ENCODE assay signal across 22 cellular contexts in the genomic region with DNA sequence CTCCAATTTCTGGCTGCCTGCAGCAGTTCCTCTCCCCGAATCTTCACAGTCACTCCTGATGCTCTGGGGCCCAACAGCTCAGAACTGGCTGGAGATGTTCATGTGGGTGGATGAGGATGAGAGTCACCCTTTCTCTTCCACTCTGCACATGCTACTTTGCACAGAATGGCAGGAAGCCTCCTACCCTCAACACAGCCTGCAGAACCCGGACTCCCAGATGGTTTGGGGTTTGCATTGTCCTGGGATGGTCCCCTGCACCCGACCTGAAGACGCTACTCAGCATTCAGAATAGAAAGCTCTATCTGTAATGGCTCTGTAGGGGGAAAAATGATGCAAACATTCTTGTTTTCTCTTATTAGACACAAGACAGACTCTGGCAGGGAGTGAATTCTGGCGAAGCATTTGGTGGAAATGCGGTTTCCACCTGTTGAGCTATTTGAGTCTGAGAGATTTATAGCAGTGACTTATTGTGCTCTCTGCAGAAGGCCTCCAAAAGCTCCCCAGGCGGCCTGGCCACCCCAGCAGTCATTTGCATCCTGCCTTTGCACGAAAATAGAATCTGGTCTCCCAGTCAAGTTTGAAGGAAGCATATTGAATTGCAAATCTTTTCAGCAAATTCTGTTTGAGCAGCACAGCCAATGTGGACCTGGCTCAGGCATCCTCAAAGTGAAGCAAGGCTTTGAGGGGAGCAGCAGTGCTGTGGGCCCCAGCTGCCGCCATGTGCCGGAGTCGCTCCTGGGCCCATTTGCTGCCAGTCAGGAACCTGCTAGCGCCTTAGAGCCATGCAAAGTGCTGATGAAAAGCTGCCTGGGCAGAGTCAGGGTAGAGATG.
DNase-seq lines count a peak whose midpoint lies in the region; ATAC-seq, FAIRE-seq and TF ChIP-seq lines count a peak whose summit lies in the region.
"Had no signal": no experiment of that assay in that cellular context is flagged by ENCODE, and none has a peak within 500 bp of the region (broad histone marks: within the 10 kb centered on the region; RNA-seq: fewer than 3 reads in every experiment).

No MANE protein-coding gene starts in this region.

- ATAC-seq in activated CD8-positive, alpha-beta memory T cell treated with anti-CD3 and anti-CD28 coated beads, Interleukin-2, amount 10 ng/mL, durations not matched to agents 7 days and 5 days: no peak
- ATAC-seq in HG02610 (IDR thresholded peaks at IDR 0.05; ENCODE audit: unreplicated experiment): no peak
- ATAC-seq: activated T-cell treated with anti-CD3 and anti-CD28 coated beads, Interleukin-2, amount 50 U/mL, for 72 hours; gastroesophageal sphincter; stimulated activated effector memory CD8-positive, alpha-beta T cell treated with anti-CD3 and anti-CD28 coated beads, Interleukin-12 subunit alpha, Interleukin-12 subunit beta, amount 100 ng/mL, for 72 hours had no signal

- H3K27ac Mint-ChIP-seq in activated CD8-positive, alpha-beta memory T cell treated with anti-CD3 and anti-CD28 coated beads, Interleukin-2, amount 10 ng/mL, durations not matched to agents 7 days and 5 days: no peak overlapping the region
- H3K27ac Mint-ChIP-seq in type B pancreatic cell: no peak overlapping the region
- H3K27ac Mint-ChIP-seq: activated CD4-positive, alpha-beta memory T cell treated with anti-CD3 and anti-CD28 coated beads for 36 hours; activated naive CD8-positive, alpha-beta T cell; activated T-cell treated with anti-CD3 and anti-CD28 coated beads, Interleukin-2, amount 50 U/mL, for 72 hours; immature natural killer cell; stimulated activated effector memory CD8-positive, alpha-beta T cell treated with anti-CD3 and anti-CD28 coated beads, Interleukin-12 subunit alpha, Interleukin-12 subunit beta, amount 100 ng/mL, for 72 hours; T-helper 1 cell treated with Interleukin-12 subunit alpha and Interleukin-12 subunit beta and Interleukin-4 antibody, amounts not matched to agents 30 μg/mL and 1 μg/mL, for 36 hours had no signal

- CTCF ChIA-PET in activated CD8-positive, alpha-beta memory T cell treated with anti-CD3 and anti-CD28 coated beads, Interleukin-2, amount 10 ng/mL, durations not matched to agents 7 days and 5 days (lab: Charles Lee): no interaction called here

- no peak for TF ChIP-seq CTCF in type B pancreatic cell (conservative IDR thresholded peaks at IDR 0.05)

- no peak overlapping the region for H3K4me3 Mint-ChIP-seq in activated CD8-positive, alpha-beta memory T cell treated with anti-CD3 and anti-CD28 coated beads, Interleukin-2, amount 10 ng/mL, durations not matched to agents 7 days and 5 days
- no peak overlapping the region for H3K4me3 Mint-ChIP-seq in type B pancreatic cell
- H3K4me3 Mint-ChIP-seq: activated CD4-positive, alpha-beta memory T cell treated with anti-CD3 and anti-CD28 coated beads for 36 hours; activated naive CD8-positive, alpha-beta T cell; activated T-cell treated with anti-CD3 and anti-CD28 coated beads, Interleukin-2, amount 50 U/mL, for 72 hours; immature natural killer cell; neural crest cell; stimulated activated effector memory CD8-positive, alpha-beta T cell treated with anti-CD3 and anti-CD28 coated beads, Interleukin-12 subunit alpha, Interleukin-12 subunit beta, amount 100 ng/mL, for 72 hours; T-helper 1 cell treated with Interleukin-12 subunit alpha and Interleukin-12 subunit beta and Interleukin-4 antibody, amounts not matched to agents 30 μg/mL and 1 μg/mL, for 36 hours had no signal

- H3K4me1 Mint-ChIP-seq in activated CD8-positive, alpha-beta memory T cell treated with anti-CD3 and anti-CD28 coated beads, Interleukin-2, amount 10 ng/mL, durations not matched to agents 7 days and 5 days: no peaks in the 10 kb centered on the region
- H3K4me1 Mint-ChIP-seq in type B pancreatic cell (ENCODE audit: unreplicated experiment): no peaks in the 10 kb centered on the region
- H3K4me1 Mint-ChIP-seq: immature natural killer cell; stimulated activated effector memory CD8-positive, alpha-beta T cell treated with anti-CD3 and anti-CD28 coated beads, Interleukin-12 subunit alpha, Interleukin-12 subunit beta, amount 100 ng/mL, for 72 hours had no signal

- FAIRE-seq in HTR-8/SVneo (lab: Jason Lieb, UNC): no peak

- peaks cover 2% of the 10 kb centered on the region for H3K9me3 Mint-ChIP-seq in activated CD8-positive, alpha-beta memory T cell treated with anti-CD3 and anti-CD28 coated beads, Interleukin-2, amount 10 ng/mL, durations not matched to agents 7 days and 5 days (ENCODE audit: low read depth)
- H3K9me3 Mint-ChIP-seq in type B pancreatic cell: no peaks in the 10 kb centered on the region
- H3K9me3 Mint-ChIP-seq: immature natural killer cell, neural crest cell had no signal

- peak; percentile 15 for DNase-seq in activated CD8-positive, alpha-beta memory T cell treated with anti-CD3 and anti-CD28 coated beads, Interleukin-2, amount 10 ng/mL, durations not matched to agents 7 days and 5 days
- DNase-seq in activated CD8-positive, alpha-beta memory T cell treated with anti-CD3 and anti-CD28 coated beads, Interleukin-2, amount 50 U/mL, for 4 hours: no peak
- DNase-seq in cerebellum (ENCODE audit: low spot score): peak; percentile 12
- DNase-seq in medulla oblongata (ENCODE audit: extremely low spot score): peak; percentile 18
- DNase-seq in type B pancreatic cell (ENCODE audit: extremely low spot score, unreplicated experiment): peak; percentile 49
- no peak for DNase-seq in effector CD4-positive, alpha-beta T cell
- no peak for DNase-seq in HTR-8/SVneo (ENCODE audit: insufficient read length, low spot score)
- DNase-seq: activated CD4-positive, alpha-beta memory T cell treated with anti-CD3 and anti-CD28 coated beads for 36 hours; activated T-cell treated with anti-CD3 and anti-CD28 coated beads, Interleukin-2, amount 50 U/mL, for 72 hours; erythroblast; immature natural killer cell; mesenchymal stem cell; NCI-H2029; NCI-H510A treated with DMSO at 0.1 percent for 48 hours; SIG-M5; stimulated activated CD4-positive, alpha-beta T cell treated with anti-CD3 and anti-CD28 coated beads, Interleukin-15, amount 100 ng/mL, for 24 hours had no signal

- H3K36me3 Mint-ChIP-seq in activated CD8-positive, alpha-beta memory T cell treated with anti-CD3 and anti-CD28 coated beads, Interleukin-2, amount 10 ng/mL, durations not matched to agents 7 days and 5 days: no peaks in the 10 kb centered on the region
- H3K36me3 Mint-ChIP-seq in type B pancreatic cell: no peaks in the 10 kb centered on the region
- H3K36me3 Mint-ChIP-seq: activated CD4-positive, alpha-beta memory T cell treated with anti-CD3 and anti-CD28 coated beads for 36 hours; activated naive CD8-positive, alpha-beta T cell; immature natural killer cell; stimulated activated effector memory CD8-positive, alpha-beta T cell treated with anti-CD3 and anti-CD28 coated beads, Interleukin-12 subunit alpha, Interleukin-12 subunit beta, amount 100 ng/mL, for 72 hours had no signal

- no peaks in the 10 kb centered on the region for H3K27me3 Mint-ChIP-seq in activated CD8-positive, alpha-beta memory T cell treated with anti-CD3 and anti-CD28 coated beads, Interleukin-2, amount 10 ng/mL, durations not matched to agents 7 days and 5 days
- peaks cover 15% of the 10 kb centered on the region for H3K27me3 Mint-ChIP-seq in type B pancreatic cell
- H3K27me3 Mint-ChIP-seq: activated CD4-positive, alpha-beta memory T cell treated with anti-CD3 and anti-CD28 coated beads for 36 hours; activated naive CD8-positive, alpha-beta T cell had no signal

Comparison
In these comparisons a context has a peak if more than half of its experiments do, and no peak if none do; other contexts are left out.
1. DNase-seq: peak in activated CD8-positive, alpha-beta memory T cell treated with anti-CD3 and anti-CD28 coated beads, Interleukin-2, amount 10 ng/mL, durations not matched to agents 7 days and 5 days (single experiment), cerebellum (single experiment), medulla oblongata (single experiment) and type B pancreatic cell (single experiment); none in activated CD8-positive, alpha-beta memory T cell treated with anti-CD3 and anti-CD28 coated beads, Interleukin-2, amount 50 U/mL, for 4 hours (single experiment), effector CD4-positive, alpha-beta T cell (single experiment) and HTR-8/SVneo (single experiment).